ENCODE assay signal across 1 cellular context in the genomic region with DNA sequence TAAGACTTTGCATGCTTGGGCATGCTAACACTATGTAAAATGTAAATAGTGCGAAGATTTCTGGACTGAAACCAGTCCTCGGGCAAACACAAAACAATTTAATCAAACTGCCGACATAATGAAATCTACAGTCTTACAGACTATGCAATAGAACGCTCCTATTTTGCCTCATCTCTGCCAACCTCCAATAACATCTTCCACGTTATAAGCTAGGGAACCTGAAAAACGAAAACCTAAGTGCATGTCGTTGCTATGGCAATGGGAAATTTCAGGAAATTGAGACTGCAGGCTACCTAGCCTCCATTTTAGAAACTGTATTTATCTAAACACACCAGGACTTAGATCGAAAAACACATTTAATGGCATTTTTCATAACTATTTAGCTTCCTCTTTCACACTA.
TF ChIP-seq lines count a peak whose summit lies in the region.

No MANE protein-coding gene starts in this region.

TF ChIP-seq in HCT116, 20 proteins besides CTCF, POLR2A, EP300 and RAD21 (continued from another document):
- TF ChIP-seq ELF1 (IDR thresholded peaks at IDR 0.05; ENCODE audit: borderline replicate concordance, low read depth) (no peak), CBX3 (IDR thresholded peaks at IDR 0.05; ENCODE audit: low read depth) (no peak), EZH2phosphoT487 (IDR thresholded peaks at IDR 0.05; ENCODE audit: borderline replicate concordance) (no peak), CEBPB (IDR thresholded peaks at IDR 0.05; ENCODE audit: low read depth) (no peak), POLR2AphosphoS5 (IDR thresholded peaks at IDR 0.05; ENCODE audit: low read depth, low read length) (no peak)
- TF ChIP-seq, protein P1, sequence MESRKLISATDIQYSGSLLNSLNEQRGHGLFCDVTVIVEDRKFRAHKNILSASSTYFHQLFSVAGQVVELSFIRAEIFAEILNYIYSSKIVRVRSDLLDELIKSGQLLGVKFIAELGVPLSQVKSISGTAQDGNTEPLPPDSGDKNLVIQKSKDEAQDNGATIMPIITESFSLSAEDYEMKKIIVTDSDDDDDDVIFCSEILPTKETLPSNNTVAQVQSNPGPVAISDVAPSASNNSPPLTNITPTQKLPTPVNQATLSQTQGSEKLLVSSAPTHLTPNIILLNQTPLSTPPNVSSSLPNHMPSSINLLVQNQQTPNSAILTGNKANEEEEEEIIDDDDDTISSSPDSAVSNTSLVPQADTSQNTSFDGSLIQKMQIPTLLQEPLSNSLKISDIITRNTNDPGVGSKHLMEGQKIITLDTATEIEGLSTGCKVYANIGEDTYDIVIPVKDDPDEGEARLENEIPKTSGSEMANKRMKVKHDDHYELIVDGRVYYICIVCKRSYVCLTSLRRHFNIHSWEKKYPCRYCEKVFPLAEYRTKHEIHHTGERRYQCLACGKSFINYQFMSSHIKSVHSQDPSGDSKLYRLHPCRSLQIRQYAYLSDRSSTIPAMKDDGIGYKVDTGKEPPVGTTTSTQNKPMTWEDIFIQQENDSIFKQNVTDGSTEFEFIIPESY (IDR thresholded peaks at IDR 0.05; ENCODE audit: extremely low read depth, insufficient replicate concordance, low read length): no peak
- TF ChIP-seq, protein P2, sequence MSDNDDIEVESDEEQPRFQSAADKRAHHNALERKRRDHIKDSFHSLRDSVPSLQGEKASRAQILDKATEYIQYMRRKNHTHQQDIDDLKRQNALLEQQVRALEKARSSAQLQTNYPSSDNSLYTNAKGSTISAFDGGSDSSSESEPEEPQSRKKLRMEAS (IDR thresholded peaks at IDR 0.05): no peak
